In genomic region chr5:83337453-83338035, GRCh38 we compare ENCODE assay signal across 22 cellular contexts.
"Had no signal": no experiment of that assay in that cellular context is flagged by ENCODE, and none has a peak within 500 bp of the region (broad histone marks: within the 10 kb centered on the region; RNA-seq: fewer than 3 reads in every experiment).

No MANE protein-coding gene starts in this region.

- H3K4me3 ChIP-seq: adrenal gland, body of pancreas, cardiac muscle cell had no signal

- ATAC-seq: activated CD4-positive, CD25-positive, alpha-beta regulatory T cell treated with anti-CD3 and anti-CD28 coated beads, Interleukin-2, amount 50 U/mL, for 24 hours; activated CD8-positive, alpha-beta T cell treated with anti-CD3 and anti-CD28 coated beads for 36 hours; activated T-cell treated with anti-CD3 and anti-CD28 coated beads, Interleukin-2, amount 50 U/mL, for 72 hours; body of pancreas; PC-3 had no signal

- DNase-seq: activated CD4-positive, alpha-beta T cell treated with anti-CD3 and anti-CD28 coated beads for 4 hours; activated CD8-positive, alpha-beta memory T cell treated with anti-CD3 and anti-CD28 coated beads, Interleukin-2, amount 50 U/mL, for 4 hours; activated CD8-positive, alpha-beta T cell treated with anti-CD3 and anti-CD28 coated beads for 36 hours; activated gamma-delta T cell treated with Interleukin-2 at 50 U/mL for 16 hours; activated naive CD4-positive, alpha-beta T cell treated with anti-CD3 and anti-CD28 coated beads, Interleukin-2, amount 10 ng/mL, durations not matched to agents 7 days and 5 days; activated naive CD8-positive, alpha-beta T cell treated with anti-CD3 and anti-CD28 coated beads, Interleukin-2, amount 10 ng/mL, durations not matched to agents 7 days and 5 days; activated T-cell treated with anti-CD3 and anti-CD28 coated beads, Interleukin-2, amount 50 U/mL, for 72 hours; adrenal gland; aorta; body of pancreas; MV-4-11; NCI-H1092 treated with DMSO at 0.1 percent for 48 hours; NCI-H1417 treated with DMSO at 0.1 percent for 48 hours; NCI-H1694; NCI-H2029; NCI-H510A treated with DMSO at 0.1 percent for 48 hours; PC-3; SK-N-SH; T-helper 1 cell; WERI-Rb-1 had no signal
